Comparison of ENCODE assay signal across 11 cellular contexts in genomic region chr18:31125878-31126277, GRCh38. TPM values are rescaled to one million over a fixed set of nuclear protein-coding genes. Genes with fewer than 3 reads are reported as not detected.
"Had no signal": no experiment of that assay in that cellular context is flagged by ENCODE, and none has a peak within 500 bp of the region (broad histone marks: within the 10 kb centered on the region; RNA-seq: fewer than 3 reads in every experiment).

No MANE protein-coding gene starts in this region.

- H3K9me3 ChIP-seq: HAP-1 had no signal

- H3K4me2 ChIP-seq: GM23338 had no signal

- H3K27ac Mint-ChIP-seq: GM23338, H9, HFFc6 had no signal

- H3K9me3 Mint-ChIP-seq: GM23338 had no signal

- H3K4me1 Mint-ChIP-seq: GM23338, H9 had no signal

- FAIRE-seq: H1, H54 had no signal

- ATAC-seq: GM23338, HCT116 had no signal

- H3K9ac ChIP-seq: GM23248 had no signal

- H3K4me3 ChIP-seq: GM23248, GM23338, HAP-1 had no signal

- DNase-seq: GM23248, GOT3, H7, H9, HCEC 1CT, HFFc6 had no signal

- H2AFZ ChIP-seq: GM23248, GM23338 had no signal

- H3K4me3 Mint-ChIP-seq: GM23338, H9, HFFc6 had no signal

- H3K36me3 ChIP-seq: HAP-1 had no signal

- H3K4me1 ChIP-seq: HAP-1 had no signal

- H3K27ac ChIP-seq: GM23248 had no signal

RNA-seq across cellular contexts. Expression of gene DSC2, which starts 23.7 kb away (rescaled TPM):
- total RNA-seq: GM23248, HFFc6 had no signal
- polyA plus RNA-seq: GM23248 had no signal

RNA-seq across cellular contexts. Expression of gene DSC1, which starts 36.8 kb away (rescaled TPM):
- total RNA-seq: GM23248, GM23338, H1, H7, H9, HFFc6 had no signal
- polyA plus RNA-seq: GM23248, GM23338 had no signal
